16 cellular contexts compared by ENCODE assay signal in genomic region chr18:62797329-62797728, GRCh38.
"Had no signal": no experiment of that assay in that cellular context is flagged by ENCODE, and none has a peak within 500 bp of the region (broad histone marks: within the 10 kb centered on the region; RNA-seq: fewer than 3 reads in every experiment).

No MANE protein-coding gene starts in this region.

- H3K27ac Mint-ChIP-seq: dendritic cell treated with granulocyte-macrophage colony-stimulating factor and Interleukin-4, amounts not matched to agents 40 ng/mL and 50 ng/mL, for 4 days; type B pancreatic cell had no signal

- ATAC-seq: effector memory CD8-positive, alpha-beta T cell; foreskin keratinocyte; left cardiac atrium had no signal

- DNase-seq: effector memory CD8-positive, alpha-beta T cell; foreskin keratinocyte; kidney; left cardiac atrium; left ventricle myocardium inferior; mesenchymal stem cell; midbrain; small intestine; stimulated activated CD4-positive, alpha-beta T cell treated with anti-CD3 and anti-CD28 coated beads, Interleukin-12 subunit alpha, Interleukin-12 subunit beta, amount 100 ng/mL, for 4 hours; stimulated activated naive CD4-positive, alpha-beta T cell treated with Interleukin-2 at 50 U/mL for 16 hours; thyroid gland; uterus had no signal

- H3K27me3 Mint-ChIP-seq: dendritic cell treated with granulocyte-macrophage colony-stimulating factor and Interleukin-4, amounts not matched to agents 40 ng/mL and 50 ng/mL, for 4 days; effector memory CD8-positive, alpha-beta T cell; type B pancreatic cell had no signal

- FAIRE-seq: colon, kidney, small intestine had no signal

- H3K4me3 Mint-ChIP-seq: dendritic cell treated with granulocyte-macrophage colony-stimulating factor and Interleukin-4, amounts not matched to agents 40 ng/mL and 50 ng/mL, for 4 days; effector memory CD8-positive, alpha-beta T cell; nephron; type B pancreatic cell had no signal

- H3K9me3 Mint-ChIP-seq: dendritic cell treated with granulocyte-macrophage colony-stimulating factor and Interleukin-4, amounts not matched to agents 40 ng/mL and 50 ng/mL, for 4 days; effector memory CD8-positive, alpha-beta T cell; nephron; type B pancreatic cell had no signal
